In the genomic region with DNA sequence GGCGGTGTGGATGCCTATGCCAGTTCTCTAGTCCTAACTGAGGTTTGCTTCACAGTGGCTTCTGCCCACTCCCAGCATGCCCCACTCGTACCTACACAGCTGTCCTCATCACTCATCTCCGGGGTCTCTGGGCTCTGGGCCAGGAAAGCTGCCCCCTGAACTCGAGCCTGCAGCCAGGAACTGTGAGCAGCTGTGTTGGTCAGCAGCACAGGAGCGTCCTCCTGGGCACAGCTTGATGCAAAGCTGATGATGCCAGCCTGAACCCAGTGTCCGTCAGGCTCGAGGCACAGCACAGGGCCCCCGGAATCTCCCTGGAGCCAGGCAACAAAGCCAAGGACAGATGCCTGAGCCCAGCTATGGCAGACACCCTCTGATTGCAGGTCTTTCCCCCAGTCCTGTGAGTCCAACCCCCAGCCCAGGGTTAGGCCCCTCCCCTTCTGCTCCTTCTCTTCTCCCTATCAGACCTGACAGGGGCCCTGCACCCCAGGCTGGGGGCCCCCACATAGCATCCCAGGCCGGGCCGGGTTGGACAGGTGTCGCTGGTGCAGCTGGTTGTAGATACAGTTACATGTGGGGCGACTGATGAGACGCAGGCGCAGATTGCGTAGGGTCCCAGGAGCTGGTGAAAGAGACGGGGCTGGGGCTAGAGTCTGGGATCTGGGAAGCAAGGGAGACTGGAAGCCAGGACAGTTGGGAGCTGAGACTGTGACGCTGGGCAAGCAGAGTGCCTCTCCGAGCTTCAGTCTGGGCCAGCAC, we compare ENCODE assay signal across 1 cellular context.
TF ChIP-seq lines count a peak whose summit lies in the region.

No MANE protein-coding gene starts in this region.

TF ChIP-seq in HepG2, 621 proteins besides CTCF, POLR2A, EP300 and RAD21:
- TF ChIP-seq ZNF746 (CRISPR knock-in tag; IDR thresholded peaks at IDR 0.05) (no peak), KLF6 (CRISPR knock-in tag; IDR thresholded peaks at IDR 0.05) (no peak), AGO2 (optimal IDR thresholded peaks at IDR 0.05; ENCODE audit: low read depth, low read length) (peak; percentile 84), POGZ (CRISPR knock-in tag; IDR thresholded peaks at IDR 0.05) (no peak), SNAI1 (CRISPR knock-in tag; IDR thresholded peaks at IDR 0.05; ENCODE audit: borderline replicate concordance) (no peak), HNRNPLL (IDR thresholded peaks at IDR 0.05; ENCODE audit: low read depth, low read length, poor library complexity, severe bottlenecking) (peak; percentile 12), SRSF1 (optimal IDR thresholded peaks at IDR 0.05; ENCODE audit: low read depth, low read length) (no peak), ZNF20 (CRISPR knock-in tag; IDR thresholded peaks at IDR 0.05) (no peak), ZNF841 (CRISPR knock-in tag; IDR thresholded peaks at IDR 0.05; ENCODE audit: borderline replicate concordance) (no peak)
- TF ChIP-seq, protein P1, sequence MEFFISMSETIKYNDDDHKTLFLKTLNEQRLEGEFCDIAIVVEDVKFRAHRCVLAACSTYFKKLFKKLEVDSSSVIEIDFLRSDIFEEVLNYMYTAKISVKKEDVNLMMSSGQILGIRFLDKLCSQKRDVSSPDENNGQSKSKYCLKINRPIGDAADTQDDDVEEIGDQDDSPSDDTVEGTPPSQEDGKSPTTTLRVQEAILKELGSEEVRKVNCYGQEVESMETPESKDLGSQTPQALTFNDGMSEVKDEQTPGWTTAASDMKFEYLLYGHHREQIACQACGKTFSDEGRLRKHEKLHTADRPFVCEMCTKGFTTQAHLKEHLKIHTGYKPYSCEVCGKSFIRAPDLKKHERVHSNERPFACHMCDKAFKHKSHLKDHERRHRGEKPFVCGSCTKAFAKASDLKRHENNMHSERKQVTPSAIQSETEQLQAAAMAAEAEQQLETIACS (CRISPR knock-in tag; IDR thresholded peaks at IDR 0.05): 0 out of 2 replicates have a peak, but pooled peaks have one; percentile 19
- TF ChIP-seq, protein P2, sequence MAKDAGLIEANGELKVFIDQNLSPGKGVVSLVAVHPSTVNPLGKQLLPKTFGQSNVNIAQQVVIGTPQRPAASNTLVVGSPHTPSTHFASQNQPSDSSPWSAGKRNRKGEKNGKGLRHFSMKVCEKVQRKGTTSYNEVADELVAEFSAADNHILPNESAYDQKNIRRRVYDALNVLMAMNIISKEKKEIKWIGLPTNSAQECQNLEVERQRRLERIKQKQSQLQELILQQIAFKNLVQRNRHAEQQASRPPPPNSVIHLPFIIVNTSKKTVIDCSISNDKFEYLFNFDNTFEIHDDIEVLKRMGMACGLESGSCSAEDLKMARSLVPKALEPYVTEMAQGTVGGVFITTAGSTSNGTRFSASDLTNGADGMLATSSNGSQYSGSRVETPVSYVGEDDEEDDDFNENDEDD (CRISPR knock-in tag; IDR thresholded peaks at IDR 0.05; ENCODE audit: borderline replicate concordance): no peak
- TF ChIP-seq, protein P3, sequence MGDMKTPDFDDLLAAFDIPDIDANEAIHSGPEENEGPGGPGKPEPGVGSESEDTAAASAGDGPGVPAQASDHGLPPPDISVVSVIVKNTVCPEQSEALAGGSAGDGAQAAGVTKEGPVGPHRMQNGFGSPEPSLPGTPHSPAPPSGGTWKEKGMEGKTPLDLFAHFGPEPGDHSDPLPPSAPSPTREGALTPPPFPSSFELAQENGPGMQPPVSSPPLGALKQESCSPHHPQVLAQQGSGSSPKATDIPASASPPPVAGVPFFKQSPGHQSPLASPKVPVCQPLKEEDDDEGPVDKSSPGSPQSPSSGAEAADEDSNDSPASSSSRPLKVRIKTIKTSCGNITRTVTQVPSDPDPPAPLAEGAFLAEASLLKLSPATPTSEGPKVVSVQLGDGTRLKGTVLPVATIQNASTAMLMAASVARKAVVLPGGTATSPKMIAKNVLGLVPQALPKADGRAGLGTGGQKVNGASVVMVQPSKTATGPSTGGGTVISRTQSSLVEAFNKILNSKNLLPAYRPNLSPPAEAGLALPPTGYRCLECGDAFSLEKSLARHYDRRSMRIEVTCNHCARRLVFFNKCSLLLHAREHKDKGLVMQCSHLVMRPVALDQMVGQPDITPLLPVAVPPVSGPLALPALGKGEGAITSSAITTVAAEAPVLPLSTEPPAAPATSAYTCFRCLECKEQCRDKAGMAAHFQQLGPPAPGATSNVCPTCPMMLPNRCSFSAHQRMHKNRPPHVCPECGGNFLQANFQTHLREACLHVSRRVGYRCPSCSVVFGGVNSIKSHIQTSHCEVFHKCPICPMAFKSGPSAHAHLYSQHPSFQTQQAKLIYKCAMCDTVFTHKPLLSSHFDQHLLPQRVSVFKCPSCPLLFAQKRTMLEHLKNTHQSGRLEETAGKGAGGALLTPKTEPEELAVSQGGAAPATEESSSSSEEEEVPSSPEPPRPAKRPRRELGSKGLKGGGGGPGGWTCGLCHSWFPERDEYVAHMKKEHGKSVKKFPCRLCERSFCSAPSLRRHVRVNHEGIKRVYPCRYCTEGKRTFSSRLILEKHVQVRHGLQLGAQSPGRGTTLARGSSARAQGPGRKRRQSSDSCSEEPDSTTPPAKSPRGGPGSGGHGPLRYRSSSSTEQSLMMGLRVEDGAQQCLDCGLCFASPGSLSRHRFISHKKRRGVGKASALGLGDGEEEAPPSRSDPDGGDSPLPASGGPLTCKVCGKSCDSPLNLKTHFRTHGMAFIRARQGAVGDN (CRISPR knock-in tag; IDR thresholded peaks at IDR 0.05): 0 out of 2 replicates have a peak, but pooled peaks have one; percentile 15
